1 cellular context compared by ENCODE assay signal in the genomic region with DNA sequence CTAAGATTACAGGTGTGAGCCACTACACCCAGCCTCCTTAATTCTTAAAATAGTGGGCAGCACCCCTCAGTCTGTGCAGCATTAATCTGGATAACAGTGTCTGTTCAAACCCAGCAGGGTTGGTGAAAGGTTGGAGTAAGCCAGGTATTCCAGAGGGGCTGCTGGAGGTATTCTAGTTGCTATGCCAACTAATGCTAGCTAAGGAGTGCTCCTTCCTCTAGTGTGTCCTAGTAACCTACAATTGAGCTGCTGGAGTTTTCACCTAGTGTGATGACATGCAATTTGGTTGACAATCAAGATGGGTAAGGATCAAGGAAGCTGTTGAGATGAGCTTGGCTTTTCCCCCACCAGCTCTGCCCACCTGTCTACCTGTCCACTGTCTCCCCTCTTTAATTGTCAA.
TF ChIP-seq lines count a peak whose summit lies in the region.

No MANE protein-coding gene starts in this region.

TF ChIP-seq in SK-N-SH treated with all-trans-retinoic acid at 6 μM for 48 hours, 23 proteins besides CTCF, POLR2A, EP300 and RAD21 (continued from another document):
- TF ChIP-seq TSHZ2 (CRISPR knock-in tag; IDR thresholded peaks at IDR 0.05) (no peak), SNAI2 (CRISPR knock-in tag; IDR thresholded peaks at IDR 0.05) (no peak), ZNF8 (CRISPR knock-in tag; IDR thresholded peaks at IDR 0.05) (no peak)
